ENCODE assay signal across 7 cellular contexts in genomic region chr19:3361384-3362216, GRCh38. TPM values are rescaled to one million over a fixed set of nuclear protein-coding genes. Genes with fewer than 3 reads are reported as not detected.
A peak's percentile ranks its signal among the peaks of the same experiment; 100 is the strongest.
DNase-seq lines count a peak whose midpoint lies in the region; ATAC-seq and TF ChIP-seq lines count a peak whose summit lies in the region.

No MANE protein-coding gene starts in this region.

- no peaks in the 10 kb centered on the region for H3K27me3 ChIP-seq in body of pancreas
- H3K27me3 ChIP-seq in lower lobe of right lung (ENCODE audit: low read depth), result no peaks in the 10 kb centered on the region
- H3K27me3 ChIP-seq in thoracic aorta (replicated peaks; ENCODE audit: insufficient read depth), result no peaks in the 10 kb centered on the region

- H3K9me3 ChIP-seq in body of pancreas, result no peaks in the 10 kb centered on the region
- H3K9me3 ChIP-seq in lower lobe of right lung, result no peaks in the 10 kb centered on the region
- no peaks in the 10 kb centered on the region for H3K9me3 ChIP-seq in thoracic aorta

- H3K4me1 Mint-ChIP-seq in IgD-negative memory B cell, result peaks cover 10 to 23% (median 22%) of the 10 kb centered on the region in 3 donors

- H3K4me1 ChIP-seq in body of pancreas (peaks cover 58% of the 10 kb centered on the region), lower lobe of right lung (peaks cover 45% of the 10 kb centered on the region), thoracic aorta (ENCODE audit: control insufficient read depth in 1 of 2, low read depth in 2 of 2) (peaks cover 21 to 50% of the 10 kb centered on the region in 2 donors)

- TF ChIP-seq CTCF in body of pancreas (IDR thresholded peaks at IDR 0.05) (no peak), lower lobe of right lung (IDR thresholded peaks at IDR 0.05) (no peak), thoracic aorta (IDR thresholded peaks at IDR 0.05) (no peak)

- H3K36me3 Mint-ChIP-seq in IgD-negative memory B cell, result no peaks in the 10 kb centered on the region

- H3K27me3 Mint-ChIP-seq in IgD-negative memory B cell, result peaks cover 12% of the 10 kb centered on the region

- peak in 1 of 3 donors; percentile 5 for TF ChIP-seq POLR2A in body of pancreas (IDR thresholded peaks at IDR 0.05)

- H3K27ac ChIP-seq in body of pancreas, result peak overlapping the region; percentile 92 to 99 (median 95)
- peak overlapping the region; percentile 84 for H3K27ac ChIP-seq in lower lobe of right lung
- peak overlapping the region; percentile 86 for H3K27ac ChIP-seq in thoracic aorta

- 16 to 20% methylated on average over 20 to 27 of the region's 27 CpGs for WGBS in body of pancreas, 2 donors

- H3K36me3 ChIP-seq in body of pancreas (replicated peaks in 1 of 2; ENCODE audit: insufficient read depth in 1 of 2, low read depth in 2 of 2) (no peaks in the 10 kb centered on the region), lower lobe of right lung (no peaks in the 10 kb centered on the region), thoracic aorta (no peaks in the 10 kb centered on the region)

- H3K9me3 Mint-ChIP-seq in IgD-negative memory B cell, result no peaks in the 10 kb centered on the region

- intact Hi-C loops in body of pancreas (cut with DNase I) (no loop called here), lower lobe of right lung (cut with DNase I) (no loop called here)

- DNase-seq in body of pancreas, result peak in 2 of 4 donors; percentile 33 to 42
- no peak for DNase-seq in lower lobe of right lung
- no peak for DNase-seq in thoracic aorta (ENCODE audit: low spot score)
- no peak for DNase-seq in glomerular visceral epithelial cell (ENCODE audit: extremely low spot score)
- no peak for DNase-seq in NCI-H1092 treated with DMSO at 0.1 percent for 48 hours (lab: John Stamatoyannopoulos, UW)
- no peak for DNase-seq in DMS 273 (lab: John Stamatoyannopoulos, UW; ENCODE audit: unreplicated experiment)

- ATAC-seq in body of pancreas (peak; percentile 12), lower lobe of right lung (no peak), thoracic aorta (ENCODE audit: insufficient number of reproducible peaks, low FRiP score, low read depth) (peak; percentile 6)

- H3K4me3 Mint-ChIP-seq in IgD-negative memory B cell, result peak overlapping the region; percentile 87 to 95 (median 94)

- H3K4me3 ChIP-seq in body of pancreas, result no peak overlapping the region
- H3K4me3 ChIP-seq in lower lobe of right lung, result peak overlapping the region; percentile 78
- peak overlapping the region; percentile 81 for H3K4me3 ChIP-seq in thoracic aorta

- H3K27ac Mint-ChIP-seq in IgD-negative memory B cell, result peak overlapping the region in 2 of 3 donors; percentile 22 to 83

RNA-seq across cellular contexts. Expression of gene NFIC, which starts 4.8 kb away (rescaled TPM):
- polyA plus RNA-seq in IgD-negative memory B cell, result 12.8 TPM
- 100 to 1,000 TPM; 178 to 186 TPM for total RNA-seq in body of pancreas
- total RNA-seq in lower lobe of right lung, result 132 TPM
- total RNA-seq in thoracic aorta, result 100 to 1,000 TPM; 178 to 203 TPM

Comparison
In these comparisons a context has a peak if more than half of its experiments do, and no peak if none do; other contexts are left out.
1. ATAC-seq: peak in body of pancreas (single experiment) and thoracic aorta (single experiment); none in lower lobe of right lung (0 of 2).
2. H3K4me3 ChIP-seq: peak in lower lobe of right lung (single experiment) and thoracic aorta (single experiment); none in body of pancreas (0 of 2).
3. Peak in every context shown above with its lines, with median percentiles within 50 percentile points of each other: H3K27ac ChIP-seq.